Comparison of ENCODE assay signal across 22 cellular contexts in the genomic region with DNA sequence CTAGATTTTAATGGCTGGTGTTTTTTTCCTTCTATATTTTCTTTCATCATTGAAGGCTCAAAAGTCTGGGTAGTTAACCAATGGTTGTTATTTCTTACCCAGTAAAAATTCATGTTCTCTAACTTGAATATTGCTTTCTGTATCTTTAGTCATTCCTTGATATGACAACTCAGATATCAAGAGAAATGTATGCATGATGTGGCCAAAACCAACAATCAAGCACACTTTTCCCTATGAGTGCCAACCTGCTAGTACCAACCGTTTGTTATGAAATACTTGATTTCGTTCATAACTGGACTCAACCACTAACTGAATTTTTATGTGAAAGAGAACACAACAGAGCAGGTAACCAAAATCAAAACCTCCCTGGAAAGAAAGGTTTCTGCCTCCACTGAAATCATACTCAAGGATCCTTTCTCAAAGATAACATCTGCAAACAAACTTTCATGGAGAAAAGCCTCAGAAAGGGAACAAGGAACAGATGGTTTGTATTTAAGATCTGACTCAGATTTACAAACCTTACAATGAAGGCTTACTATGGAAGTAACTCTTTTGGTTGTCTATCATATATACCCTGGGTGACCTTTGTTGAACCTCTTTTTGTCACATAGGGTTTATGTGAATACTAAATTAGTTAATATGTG. TPM values are rescaled to one million over a fixed set of nuclear protein-coding genes. Genes with fewer than 3 reads are reported as not detected.
"Had no signal": no experiment of that assay in that cellular context is flagged by ENCODE, and none has a peak within 500 bp of the region (broad histone marks: within the 10 kb centered on the region; RNA-seq: fewer than 3 reads in every experiment).

No MANE protein-coding gene starts in this region.

- ATAC-seq: activated CD8-positive, alpha-beta memory T cell treated with anti-CD3 and anti-CD28 coated beads, Interleukin-2, amount 10 ng/mL, durations not matched to agents 7 days and 5 days; gastroesophageal sphincter; heart left ventricle; left ventricle myocardium superior had no signal

- H3K27me3 ChIP-seq: brain microvascular endothelial cell, esophagus squamous epithelium, gastroesophageal sphincter, heart left ventricle, tibial nerve, uterus had no signal

- H3K4me3 ChIP-seq: esophagus squamous epithelium, gastroesophageal sphincter, heart left ventricle, tibial nerve, uterus had no signal

- H3K27ac ChIP-seq: brain microvascular endothelial cell, esophagus squamous epithelium, gastroesophageal sphincter, heart left ventricle, tibial nerve, uterus had no signal

- DNase-seq: activated CD4-positive, alpha-beta memory T cell treated with anti-CD3 and anti-CD28 coated beads, Interleukin-2, amount 10 ng/mL, durations not matched to agents 7 days and 5 days; activated CD4-positive, alpha-beta T cell treated with anti-CD3 and anti-CD28 coated beads for 48 hours; activated CD4-positive, CD25-positive, alpha-beta regulatory T cell; activated CD8-positive, alpha-beta memory T cell treated with anti-CD3 and anti-CD28 coated beads, Interleukin-2, amount 10 ng/mL, durations not matched to agents 7 days and 5 days; activated naive CD4-positive, alpha-beta T cell; activated naive CD8-positive, alpha-beta T cell treated with anti-CD3 and anti-CD28 coated beads, Interleukin-2, amount 10 ng/mL, durations not matched to agents 7 days and 5 days; brain microvascular endothelial cell; effector CD8-positive, alpha-beta T cell; esophagus squamous epithelium; heart left ventricle; immature natural killer cell; left ventricle myocardium superior; nephron progenitor cell; nucleus accumbens; stimulated activated CD4-positive, alpha-beta T cell treated with anti-CD3 and anti-CD28 coated beads, Interleukin-2, amount 100 ng/mL, for 24 hours; stimulated activated naive CD4-positive, alpha-beta T cell treated with Interleukin-2 at 50 U/mL for 16 hours; substantia nigra; T1000; uterus had no signal

- H3K9me3 ChIP-seq: esophagus squamous epithelium, gastroesophageal sphincter, heart left ventricle, tibial nerve, uterus had no signal

- H3K4me1 ChIP-seq: esophagus squamous epithelium, gastroesophageal sphincter, heart left ventricle, tibial nerve, uterus had no signal

- H3K36me3 ChIP-seq: brain microvascular endothelial cell, esophagus squamous epithelium, gastroesophageal sphincter, heart left ventricle, tibial nerve, uterus had no signal

RNA-seq across cellular contexts. Expression of a gene that starts 8.3 kb away (rescaled TPM):
- total RNA-seq: activated CD4-positive, alpha-beta memory T cell treated with anti-CD3 and anti-CD28 coated beads, Interleukin-2, amount 10 ng/mL, durations not matched to agents 7 days and 5 days; activated CD8-positive, alpha-beta memory T cell treated with anti-CD3 and anti-CD28 coated beads, Interleukin-2, amount 10 ng/mL, durations not matched to agents 7 days and 5 days; activated naive CD8-positive, alpha-beta T cell treated with anti-CD3 and anti-CD28 coated beads, Interleukin-2, amount 10 ng/mL, durations not matched to agents 7 days and 5 days; T-helper 1 cell treated with Interleukin-12 subunit alpha and Interleukin-12 subunit beta and Interleukin-4 antibody, amounts not matched to agents 30 ng/mL and 1 ng/mL, for 36 hours had no signal
- polyA plus RNA-seq: immature natural killer cell had no signal
